In genomic region chr15:75733761-75734651, GRCh38 we compare ENCODE assay signal across 1 cellular context.
TF ChIP-seq lines count a peak whose summit lies in the region.

No MANE protein-coding gene starts in this region.

TF ChIP-seq in GM12878, 131 proteins besides CTCF, POLR2A, EP300 and RAD21:
- peak; percentile 49 for TF ChIP-seq USF1 (IDR thresholded peaks at IDR 0.05; ENCODE audit: borderline replicate concordance, extremely low read length, insufficient read depth, low read depth, low read length)
- no peak for TF ChIP-seq ZNF217 (IDR thresholded peaks at IDR 0.05)
- TF ChIP-seq RAD51 (IDR thresholded peaks at IDR 0.05), result peak; percentile 69
- TF ChIP-seq SMAD5 (IDR thresholded peaks at IDR 0.05; ENCODE audit: low read depth), result no peak
- peak in 1 of 2 experiments; percentile 83; a peak in 2 of 4 replicates for TF ChIP-seq BHLHE40 (IDR thresholded peaks at IDR 0.05; ENCODE audit: borderline replicate concordance in 1 of 2, low read depth in 2 of 2, low read length in 1 of 2)
